In the genomic region with DNA sequence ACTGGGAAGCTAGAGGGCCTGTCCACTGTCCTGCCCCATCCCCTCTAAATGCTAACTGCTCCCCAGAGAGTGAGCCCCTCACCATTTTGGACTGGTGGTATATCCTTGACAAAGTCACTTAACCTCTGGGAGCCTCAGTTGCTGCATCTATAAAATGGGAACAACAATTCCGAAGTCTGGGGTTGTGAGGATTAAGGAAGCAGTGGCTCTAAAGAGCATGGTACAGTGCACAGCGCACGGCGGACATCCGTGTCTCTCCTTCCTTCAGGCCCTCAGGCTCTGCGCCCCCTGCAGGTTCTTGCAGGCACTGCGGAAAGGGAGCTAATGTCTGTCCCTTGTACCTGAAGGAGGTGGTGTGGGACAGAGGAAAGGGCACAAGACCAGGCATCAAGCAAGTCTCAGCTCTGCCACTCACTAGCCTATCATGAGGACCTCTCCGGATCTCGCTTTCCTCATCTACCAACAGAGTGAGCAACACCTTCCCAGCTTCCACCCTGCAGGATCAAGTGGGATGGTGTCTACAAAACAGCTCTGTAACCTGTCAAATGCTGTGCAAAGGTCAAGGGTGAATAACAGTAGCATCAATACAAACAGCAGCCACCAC, we compare ENCODE assay signal across 8 cellular contexts. TPM values are rescaled to one million over a fixed set of nuclear protein-coding genes. Genes with fewer than 3 reads are reported as not detected.
DNase-seq lines count a peak whose midpoint lies in the region; ATAC-seq lines count a peak whose summit lies in the region.

No MANE protein-coding gene starts in this region.

- peak; percentile 85 for DNase-seq in AG20443 (ENCODE audit: low spot score)
- peak; percentile 77 for DNase-seq in GM23248
- DNase-seq in RPMI8226, result peak; percentile 78
- DNase-seq in activated T-helper 9 cell treated with anti-CD3 and anti-CD28 coated beads, Interleukin-2, amount 50 U/mL, for 16 hours (ENCODE audit: low read depth), result peak; percentile 72
- DNase-seq in Right ventricle myocardium superior, result peak; percentile 89
- DNase-seq in sciatic nerve (ENCODE audit: low spot score), result peak; percentile 84

- no peak overlapping the region for H3K4me2 ChIP-seq in GM23248 (ENCODE audit: unreplicated experiment)

- peaks cover 23% of the 10 kb centered on the region for H3K36me3 ChIP-seq in GM23248 (ENCODE audit: low read depth)

- no peak overlapping the region for H3K27ac ChIP-seq in GM23248

- H3F3A ChIP-seq in GM23248 (ENCODE audit: insufficient read depth), result no peaks in the 10 kb centered on the region; the same call in 1 of the 2 replicates

- no peaks in the 10 kb centered on the region for H3K27me3 ChIP-seq in GM23248 (replicated peaks; ENCODE audit: insufficient read depth)

- H2AFZ ChIP-seq in GM23248, result no peak overlapping the region

- no peaks in the 10 kb centered on the region for H3K9me3 ChIP-seq in GM23248 (ENCODE audit: low read depth)

- in situ Hi-C loops in GM23248 (cut with MboI), result no loop called here

- H3K9me2 ChIP-seq in GM23248 (ENCODE audit: insufficient read depth), result no peaks in the 10 kb centered on the region

- H3K4me3 ChIP-seq in GM23248, result no peak overlapping the region

- H4K20me1 ChIP-seq in GM23248 (ENCODE audit: insufficient read depth), result no peaks in the 10 kb centered on the region

- H3K9ac ChIP-seq in GM23248, result no peak overlapping the region

- peaks cover 12% of the 10 kb centered on the region; the same call in 1 of the 2 replicates for H3K79me2 ChIP-seq in GM23248 (ENCODE audit: insufficient read depth)

- intact Hi-C loops in Right ventricle myocardium superior (cut with DNase I) (no loop called here), sciatic nerve (cut with DNase I) (no loop called here)

- WGBS in GM23248 (ENCODE audit: low coverage in 1 of 2, low lambda C conversion rate in 2 of 2, missing lambda C conversion rate in 2 of 2), 2 experiments, result 22 to 38% methylated on average over 9 of the region's 9 CpGs

- no peaks in the 10 kb centered on the region for H3K4me1 ChIP-seq in GM23248 (ENCODE audit: insufficient read depth)

- ATAC-seq in Right ventricle myocardium superior (ENCODE audit: poor library complexity) (peak; percentile 28), sciatic nerve (peak; percentile 27), HG03108 (IDR thresholded peaks at IDR 0.05; ENCODE audit: unreplicated experiment) (no peak), HG02588 (IDR thresholded peaks at IDR 0.05; ENCODE audit: unreplicated experiment) (no peak)

RNA-seq across cellular contexts. Expression of a gene that starts 20.1 kb away (rescaled TPM):
- total RNA-seq in GM23248 (2014; rRNA removed; shearing (Covaris generic)), result 100 and 124 TPM in 2 replicates
- 82.3 and 84.2 TPM in 2 replicates for polyA plus RNA-seq in GM23248 (2016; fragmentation: Nextera tagmentation; extraction: Ambion mirVana)
- 45.3 TPM for total RNA-seq in Right ventricle myocardium superior
- 117 TPM for total RNA-seq in sciatic nerve

Comparison
In these comparisons a context has a peak if more than half of its experiments do, and no peak if none do; other contexts are left out.
1. ATAC-seq: peak in Right ventricle myocardium superior (single experiment) and sciatic nerve (single experiment); none in HG03108 (single experiment) and HG02588 (single experiment).
2. Peak in every context shown above with its lines, with median percentiles within 50 percentile points of each other: DNase-seq.